In the genomic region with DNA sequence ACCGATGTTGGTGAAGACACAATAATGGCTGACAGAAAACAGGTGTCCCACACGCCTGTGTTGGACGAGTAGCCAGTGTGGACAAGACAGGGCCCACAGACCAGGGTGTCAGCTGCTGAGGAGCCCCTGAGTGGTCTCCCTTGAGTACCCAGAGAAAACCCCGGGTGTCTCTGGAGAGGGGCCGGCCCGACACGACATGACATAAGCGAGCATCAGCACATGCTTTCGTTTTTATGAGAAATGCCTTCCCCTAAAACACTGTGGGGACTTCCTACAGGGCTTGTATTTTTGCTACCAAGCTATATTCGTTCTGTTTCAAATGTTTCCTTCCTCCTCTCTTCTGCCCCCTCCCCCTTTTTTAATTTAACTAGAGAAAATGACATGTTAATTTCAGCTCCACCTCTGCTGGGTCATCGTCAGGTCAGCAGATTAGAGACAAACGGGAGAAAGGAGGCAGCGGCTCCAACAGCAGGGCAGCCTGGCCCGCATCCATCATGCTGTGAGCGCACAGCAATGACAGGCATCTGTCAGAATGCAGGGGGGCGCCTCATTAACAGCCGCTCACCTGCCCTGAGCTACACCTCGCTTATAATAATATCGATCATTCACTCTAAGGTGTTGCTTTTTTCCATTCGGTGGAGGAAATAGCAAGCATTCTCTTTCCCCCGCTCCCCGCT, we compare ENCODE assay signal across 10 cellular contexts.
A peak's percentile ranks its signal among the peaks of the same experiment; 100 is the strongest.
DNase-seq lines count a peak whose midpoint lies in the region; ATAC-seq and TF ChIP-seq lines count a peak whose summit lies in the region.
"Had no signal": no experiment of that assay in that cellular context is flagged by ENCODE, and none has a peak within 500 bp of the region (broad histone marks: within the 10 kb centered on the region; RNA-seq: fewer than 3 reads in every experiment).

No MANE protein-coding gene starts in this region.

- no peak overlapping the region for H3K23ac ChIP-seq in mesenchymal stem cell (ENCODE audit: low read length in 2 of 2)

- H3K18ac ChIP-seq in mesenchymal stem cell (ENCODE audit: low read depth in 1 of 2, low read length in 2 of 2): no peak overlapping the region

- no peak overlapping the region for H3K4me3 Mint-ChIP-seq in WTC11

- CTCF ChIA-PET in WTC11 (lab: Charles Lee): interaction anchor here (0.9 kb wide), 1 partner anchor 49 kb away, joined by 3 read pairs; no protein-coding TSS in a partner anchor

- peaks cover 0 to 10% (median 0%) of the 10 kb centered on the region in 9 donors for H3K27me3 ChIP-seq in heart left ventricle
- no peaks in the 10 kb centered on the region for H3K27me3 ChIP-seq in mesenchymal stem cell (ENCODE audit: control insufficient read depth in 1 of 2, insufficient read depth in 1 of 2, low read length in 2 of 2)
- H3K27me3 ChIP-seq: vagina had no signal

- H3K9me3 ChIP-seq in heart left ventricle (no peaks in the 10 kb centered on the region), mesenchymal stem cell (ENCODE audit: control insufficient read depth, low read length) (no peaks in the 10 kb centered on the region)
- H3K9me3 ChIP-seq: vagina had no signal

- 29 to 33% (median 31%) methylated on average over 22 of the region's 22 CpGs for WGBS in heart left ventricle, 4 donors
- 73% methylated on average over 22 of the region's 22 CpGs for WGBS in mesenchymal stem cell

- no peak overlapping the region for H3K27ac ChIP-seq in heart left ventricle
- H3K27ac ChIP-seq in mesenchymal stem cell (ENCODE audit: low read length, poor library complexity, severe bottlenecking): no peak overlapping the region
- H3K27ac ChIP-seq: C4-2B, vagina had no signal

- H3K27ac Mint-ChIP-seq in WTC11: no peak overlapping the region

- TF ChIP-seq CTCF in heart left ventricle (IDR thresholded peaks at IDR 0.05) (no peak), WTC11 (IDR thresholded peaks at IDR 0.05) (no peak)

- peak overlapping the region; percentile 64 for H3K9ac ChIP-seq in mesenchymal stem cell (ENCODE audit: low read length)

- DNase-seq in heart left ventricle (no peak), Right ventricle myocardium inferior (ENCODE audit: missing footprints) (no peak), WTC11 (ENCODE audit: low spot score) (no peak), mesenchymal stem cell (no peak), putamen (ENCODE audit: low spot score) (no peak), NCI-H510A treated with DMSO at 0.1 percent for 48 hours (lab: John Stamatoyannopoulos, UW) (no peak), posterior vena cava (ENCODE audit: low spot score) (no peak)

- no peak overlapping the region for H2AFZ ChIP-seq in mesenchymal stem cell (ENCODE audit: low read depth, low read length)

- H3K4ac ChIP-seq in mesenchymal stem cell (ENCODE audit: low read depth in 1 of 2, low read length in 2 of 2): no peak overlapping the region

- 0 out of 2 replicates have a peak, but pooled peaks cover 1% of the 10 kb centered on the region for H3K9me3 Mint-ChIP-seq in WTC11

- no peak overlapping the region for H2BK5ac ChIP-seq in mesenchymal stem cell (ENCODE audit: low read depth, low read length, poor library complexity, severe bottlenecking)

- H3K4me3 ChIP-seq in heart left ventricle: peak overlapping the region in 9 of 12 donors; percentile 11 to 46 (median 24)
- H3K4me3 ChIP-seq in mesenchymal stem cell (ENCODE audit: insufficient read depth in 1 of 2, low read depth in 1 of 2, low read length in 2 of 2): peak overlapping the region in 1 of 2 experiments; percentile 76
- H3K4me3 ChIP-seq: vagina had no signal

- no peak overlapping the region for H2BK12ac ChIP-seq in mesenchymal stem cell (ENCODE audit: low read length in 2 of 2)

- no peak overlapping the region for H4K8ac ChIP-seq in mesenchymal stem cell (ENCODE audit: low read length)

- POLR2A ChIA-PET in WTC11 (lab: Charles Lee): no interaction called here

- TF ChIP-seq POLR2A in heart left ventricle (IDR thresholded peaks at IDR 0.05): no peak

- no peak overlapping the region for H2BK15ac ChIP-seq in mesenchymal stem cell (ENCODE audit: low read depth, poor library complexity, severe bottlenecking)

- no peak overlapping the region for H3K14ac ChIP-seq in mesenchymal stem cell (ENCODE audit: low read length in 2 of 2)

- H3K79me1 ChIP-seq in mesenchymal stem cell (replicated peaks; ENCODE audit: low read length, poor library complexity, severe bottlenecking): no peaks in the 10 kb centered on the region

- no peaks in the 10 kb centered on the region for H3K36me3 Mint-ChIP-seq in WTC11

- peak in 3 of 4 donors; percentile 37 to 61 (median 57) for ATAC-seq in heart left ventricle
- no peak for ATAC-seq in Right ventricle myocardium inferior
- ATAC-seq in WTC11: peak; percentile 43; the same call in 1 of the 2 replicates
- ATAC-seq in GM19035 (IDR thresholded peaks at IDR 0.05; ENCODE audit: unreplicated experiment): no peak

- H4K91ac ChIP-seq in mesenchymal stem cell (ENCODE audit: low read length): no peak overlapping the region

- H3K36me3 ChIP-seq in heart left ventricle (no peaks in the 10 kb centered on the region), mesenchymal stem cell (ENCODE audit: control insufficient read depth in 1 of 2, insufficient read depth in 2 of 2, low read depth in 1 of 2, low read length in 2 of 2) (no peaks in the 10 kb centered on the region)
- H3K36me3 ChIP-seq: vagina had no signal

- no peak overlapping the region for H3K4me2 ChIP-seq in mesenchymal stem cell (ENCODE audit: low read length, poor library complexity, severe bottlenecking)

- no peak overlapping the region for H2AK5ac ChIP-seq in mesenchymal stem cell (ENCODE audit: low read length, severe bottlenecking)

- no peak overlapping the region for H2BK120ac ChIP-seq in mesenchymal stem cell (ENCODE audit: low read depth, low read length)

- H3K27me3 Mint-ChIP-seq in WTC11 (ENCODE audit: low read depth): no peaks in the 10 kb centered on the region

- intact Hi-C loops in heart left ventricle (cut with DNase I) (no loop called here), Right ventricle myocardium inferior (cut with DNase I) (no loop called here), posterior vena cava (cut with DNase I) (no loop called here)

- H3K4me1 ChIP-seq in heart left ventricle: peaks cover 0 to 6% (median 0%) of the 10 kb centered on the region in 12 donors
- no peaks in the 10 kb centered on the region for H3K4me1 ChIP-seq in mesenchymal stem cell (ENCODE audit: control insufficient read depth, insufficient read depth, low read depth, low read length)
- H3K4me1 ChIP-seq: vagina had no signal

- H3K4me1 Mint-ChIP-seq in WTC11: peaks cover 16% of the 10 kb centered on the region

TF ChIP-seq in WTC11, 78 proteins besides CTCF, POLR2A, EP300 and RAD21 (continues in another document):
- TF ChIP-seq, protein P1, sequence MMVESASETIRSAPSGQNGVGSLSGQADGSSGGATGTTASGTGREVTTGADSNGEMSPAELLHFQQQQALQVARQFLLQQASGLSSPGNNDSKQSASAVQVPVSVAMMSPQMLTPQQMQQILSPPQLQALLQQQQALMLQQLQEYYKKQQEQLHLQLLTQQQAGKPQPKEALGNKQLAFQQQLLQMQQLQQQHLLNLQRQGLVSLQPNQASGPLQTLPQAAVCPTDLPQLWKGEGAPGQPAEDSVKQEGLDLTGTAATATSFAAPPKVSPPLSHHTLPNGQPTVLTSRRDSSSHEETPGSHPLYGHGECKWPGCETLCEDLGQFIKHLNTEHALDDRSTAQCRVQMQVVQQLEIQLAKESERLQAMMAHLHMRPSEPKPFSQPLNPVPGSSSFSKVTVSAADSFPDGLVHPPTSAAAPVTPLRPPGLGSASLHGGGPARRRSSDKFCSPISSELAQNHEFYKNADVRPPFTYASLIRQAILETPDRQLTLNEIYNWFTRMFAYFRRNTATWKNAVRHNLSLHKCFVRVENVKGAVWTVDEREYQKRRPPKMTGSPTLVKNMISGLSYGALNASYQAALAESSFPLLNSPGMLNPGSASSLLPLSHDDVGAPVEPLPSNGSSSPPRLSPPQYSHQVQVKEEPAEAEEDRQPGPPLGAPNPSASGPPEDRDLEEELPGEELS (CRISPR knock-in tag; IDR thresholded peaks at IDR 0.05): no peak
- TF ChIP-seq, protein P2, sequence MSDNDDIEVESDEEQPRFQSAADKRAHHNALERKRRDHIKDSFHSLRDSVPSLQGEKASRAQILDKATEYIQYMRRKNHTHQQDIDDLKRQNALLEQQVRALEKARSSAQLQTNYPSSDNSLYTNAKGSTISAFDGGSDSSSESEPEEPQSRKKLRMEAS (CRISPR knock-in tag; IDR thresholded peaks at IDR 0.05): no peak
- TF ChIP-seq MXD4 (CRISPR knock-in tag; IDR thresholded peaks at IDR 0.05; ENCODE audit: borderline replicate concordance) (no peak), CREM (CRISPR knock-in tag; IDR thresholded peaks at IDR 0.05) (no peak), JUN (CRISPR knock-in tag; IDR thresholded peaks at IDR 0.05) (no peak), ETV6 (CRISPR knock-in tag; IDR thresholded peaks at IDR 0.05) (no peak), SOX15 (CRISPR knock-in tag; IDR thresholded peaks at IDR 0.05) (no peak), FOXP1 (CRISPR knock-in tag; IDR thresholded peaks at IDR 0.05; ENCODE audit: borderline replicate concordance) (no peak), NFYB (CRISPR knock-in tag; conservative IDR thresholded peaks at IDR 0.05; ENCODE audit: low read depth) (no peak)
- TF ChIP-seq, protein P3, sequence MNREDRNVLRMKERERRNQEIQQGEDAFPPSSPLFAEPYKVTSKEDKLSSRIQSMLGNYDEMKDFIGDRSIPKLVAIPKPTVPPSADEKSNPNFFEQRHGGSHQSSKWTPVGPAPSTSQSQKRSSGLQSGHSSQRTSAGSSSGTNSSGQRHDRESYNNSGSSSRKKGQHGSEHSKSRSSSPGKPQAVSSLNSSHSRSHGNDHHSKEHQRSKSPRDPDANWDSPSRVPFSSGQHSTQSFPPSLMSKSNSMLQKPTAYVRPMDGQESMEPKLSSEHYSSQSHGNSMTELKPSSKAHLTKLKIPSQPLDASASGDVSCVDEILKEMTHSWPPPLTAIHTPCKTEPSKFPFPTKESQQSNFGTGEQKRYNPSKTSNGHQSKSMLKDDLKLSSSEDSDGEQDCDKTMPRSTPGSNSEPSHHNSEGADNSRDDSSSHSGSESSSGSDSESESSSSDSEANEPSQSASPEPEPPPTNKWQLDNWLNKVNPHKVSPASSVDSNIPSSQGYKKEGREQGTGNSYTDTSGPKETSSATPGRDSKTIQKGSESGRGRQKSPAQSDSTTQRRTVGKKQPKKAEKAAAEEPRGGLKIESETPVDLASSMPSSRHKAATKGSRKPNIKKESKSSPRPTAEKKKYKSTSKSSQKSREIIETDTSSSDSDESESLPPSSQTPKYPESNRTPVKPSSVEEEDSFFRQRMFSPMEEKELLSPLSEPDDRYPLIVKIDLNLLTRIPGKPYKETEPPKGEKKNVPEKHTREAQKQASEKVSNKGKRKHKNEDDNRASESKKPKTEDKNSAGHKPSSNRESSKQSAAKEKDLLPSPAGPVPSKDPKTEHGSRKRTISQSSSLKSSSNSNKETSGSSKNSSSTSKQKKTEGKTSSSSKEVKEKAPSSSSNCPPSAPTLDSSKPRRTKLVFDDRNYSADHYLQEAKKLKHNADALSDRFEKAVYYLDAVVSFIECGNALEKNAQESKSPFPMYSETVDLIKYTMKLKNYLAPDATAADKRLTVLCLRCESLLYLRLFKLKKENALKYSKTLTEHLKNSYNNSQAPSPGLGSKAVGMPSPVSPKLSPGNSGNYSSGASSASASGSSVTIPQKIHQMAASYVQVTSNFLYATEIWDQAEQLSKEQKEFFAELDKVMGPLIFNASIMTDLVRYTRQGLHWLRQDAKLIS (CRISPR knock-in tag; IDR thresholded peaks at IDR 0.05; ENCODE audit: borderline replicate concordance): no peak

Comparison
In these comparisons a context has a peak if more than half of its experiments do, and no peak if none do; other contexts are left out.
1. ATAC-seq: peak in heart left ventricle (3 of 4) and WTC11 (single experiment); none in Right ventricle myocardium inferior (single experiment) and GM19035 (single experiment).